In genomic region chr1:88876573-88877335, GRCh38 we compare ENCODE assay signal across 12 cellular contexts.
"Had no signal": no experiment of that assay in that cellular context is flagged by ENCODE, and none has a peak within 500 bp of the region (broad histone marks: within the 10 kb centered on the region; RNA-seq: fewer than 3 reads in every experiment).

No MANE protein-coding gene starts in this region.

- H3K27me3 ChIP-seq: heart left ventricle, neutrophil, sigmoid colon, testis, transverse colon had no signal

- H3K9me3 ChIP-seq: heart left ventricle, neutrophil, sigmoid colon, testis, transverse colon had no signal

- H3K4me3 ChIP-seq: heart left ventricle, sigmoid colon, skin epidermis, testis, transverse colon had no signal

- DNase-seq: effector memory CD4-positive, alpha-beta T cell; heart left ventricle; sigmoid colon; stimulated activated CD4-positive, alpha-beta T cell treated with anti-CD3 and anti-CD28 coated beads, Interleukin-2, amount 100 ng/mL, for 24 hours; stimulated activated CD4-positive, alpha-beta T cell treated with anti-CD3 and anti-CD28 coated beads, Interleukin-4, amount 100 ng/mL, for 4 hours; stimulated activated naive B cell treated with anti-CD40 and anti-IgM and Interleukin-4, amounts not matched to agents 10 μg/mL and 1 μg/mL and 100 μg/mL, for 72 hours; stimulated activated naive CD8-positive, alpha-beta T cell treated with anti-CD3 and anti-CD28 coated beads, Interleukin-15, amount 100 ng/mL, for 72 hours; testis; transverse colon had no signal

- H3K36me3 ChIP-seq: transverse colon had no signal

- ATAC-seq: esophagus mucosa; heart left ventricle; stimulated activated naive B cell treated with anti-CD40 and anti-IgM and Interleukin-4, amounts not matched to agents 10 μg/mL and 1 μg/mL and 100 μg/mL, for 72 hours; stimulated activated naive CD8-positive, alpha-beta T cell treated with anti-CD3 and anti-CD28 coated beads, Interleukin-15, amount 100 ng/mL, for 72 hours had no signal

- H3K27ac ChIP-seq: heart left ventricle, testis, transverse colon had no signal
